Comparison of ENCODE assay signal across 19 cellular contexts in genomic region chr22:25131198-25131887, GRCh38.
DNase-seq lines count a peak whose midpoint lies in the region; TF ChIP-seq lines count a peak whose summit lies in the region.
"Had no signal": no experiment of that assay in that cellular context is flagged by ENCODE, and none has a peak within 500 bp of the region (broad histone marks: within the 10 kb centered on the region; RNA-seq: fewer than 3 reads in every experiment).

No MANE protein-coding gene starts in this region.

- peak overlapping the region; percentile 80 for H2AK5ac ChIP-seq in neuronal stem cell (ENCODE audit: low read depth, low read length)

- WGBS in neuronal stem cell (ENCODE audit: extremely low coverage in 2 of 2, insufficient read length in 2 of 2, insufficient replicate concordance in 1 of 2), 2 donors: no CpG with 5 or more reads among the region's 9 CpGs
- 83% methylated on average over 5 of the region's 9 CpGs for WGBS in SK-N-SH (ENCODE audit: low lambda C conversion rate)

- no peak overlapping the region for H3K4ac ChIP-seq in neuronal stem cell (ENCODE audit: low read length)

- peak overlapping the region; percentile 45 for H2BK15ac ChIP-seq in neuronal stem cell (ENCODE audit: low read length)

- POLR2A ChIA-PET in SK-N-SH (lab: Yijun Ruan, JAX): no interaction called here

- no peak overlapping the region for H4K91ac ChIP-seq in neuronal stem cell (ENCODE audit: low read depth, low read length, poor library complexity)

- TF ChIP-seq EP300 in SK-N-SH (IDR thresholded peaks at IDR 0.05; ENCODE audit: borderline replicate concordance in 1 of 2, low read depth in 1 of 2, low read length in 1 of 2): no peak

- H3K27me3 Mint-ChIP-seq in endothelial cell (ENCODE audit: unreplicated experiment): no peaks in the 10 kb centered on the region
- H3K27me3 Mint-ChIP-seq: activated naive CD8-positive, alpha-beta T cell had no signal

- H3K79me2 ChIP-seq in Karpas-422 (ENCODE audit: low read length) (no peaks in the 10 kb centered on the region), SK-N-SH (ENCODE audit: insufficient read depth) (no peaks in the 10 kb centered on the region)

- H3K9me3 Mint-ChIP-seq in endothelial cell (ENCODE audit: unreplicated experiment): no peaks in the 10 kb centered on the region
- H3K9me3 Mint-ChIP-seq: activated T-cell treated with anti-CD3 and anti-CD28 coated beads, Interleukin-2, amount 50 U/mL, for 4 hours; H9 had no signal

- no peak overlapping the region for H3K4me2 ChIP-seq in Karpas-422 (ENCODE audit: low read depth, low read length, poor library complexity, severe bottlenecking)
- no peak overlapping the region for H3K4me2 ChIP-seq in neuronal stem cell (ENCODE audit: insufficient read depth, low read length, poor library complexity, severe bottlenecking)
- no peak overlapping the region for H3K4me2 ChIP-seq in SK-N-SH

- DNase-seq in COLO668 (lab: John Stamatoyannopoulos, UW; ENCODE audit: unreplicated experiment) (peak; percentile 80), Karpas-422 (peak; percentile 42), endothelial cell (ENCODE audit: low spot score) (no peak), neuronal stem cell (ENCODE audit: low spot score) (no peak), SK-N-SH (no peak), HUDEP-2 (lab: John Stamatoyannopoulos, UW; ENCODE audit: unreplicated experiment in 76 of 76) (no peak), coronary artery (ENCODE audit: low spot score) (no peak)
- DNase-seq: activated CD4-positive, alpha-beta T cell treated with anti-CD3 and anti-CD28 coated beads, Interleukin-2, amount 50 U/mL, for 48 hours; activated T-cell treated with anti-CD3 and anti-CD28 coated beads, Interleukin-2, amount 50 U/mL, for 4 hours; brain microvascular endothelial cell; DMS79 treated with DMSO at 0.1 percent for 48 hours; H9; hippocampal formation; kidney glomerular epithelial cell; NCI-H1105; NCI-H2171 treated with DMSO at 0.1 percent for 48 hours; NK-92 treated with Interleukin-12 subunit alpha and Interleukin-12 subunit beta, amount 100 ng/mL, for 24 hours; stimulated activated CD4-positive, alpha-beta T cell treated with anti-CD3 and anti-CD28 coated beads, Interleukin-2, amount 100 ng/mL, for 24 hours had no signal

- peaks cover 29% of the 10 kb centered on the region for H3K4me1 Mint-ChIP-seq in endothelial cell (ENCODE audit: unreplicated experiment)

- H3K27ac ChIP-seq in Karpas-422 (ENCODE audit: low read length): no peak overlapping the region
- H3K27ac ChIP-seq in neuronal stem cell (replicated peaks; ENCODE audit: low read length): no peak overlapping the region
- no peak overlapping the region for H3K27ac ChIP-seq in SK-N-SH (ENCODE audit: low read depth in 2 of 2, low read length in 1 of 2)
- no peak overlapping the region for H3K27ac ChIP-seq in coronary artery
- H3K27ac ChIP-seq: brain microvascular endothelial cell had no signal

- H3K4me3 Mint-ChIP-seq in endothelial cell (ENCODE audit: unreplicated experiment): no peak overlapping the region
- H3K4me3 Mint-ChIP-seq: activated naive CD8-positive, alpha-beta T cell; activated T-cell treated with anti-CD3 and anti-CD28 coated beads, Interleukin-2, amount 50 U/mL, for 4 hours; H9 had no signal

- H3K27me3 ChIP-seq in Karpas-422 (ENCODE audit: low read length) (no peaks in the 10 kb centered on the region), neuronal stem cell (ENCODE audit: control insufficient read depth in 3 of 3, insufficient read depth in 3 of 3, low read depth in 1 of 3, low read length in 3 of 3) (no peaks in the 10 kb centered on the region), SK-N-SH (ENCODE audit: insufficient read depth) (no peaks in the 10 kb centered on the region)
- H3K27me3 ChIP-seq: brain microvascular endothelial cell had no signal

- peak overlapping the region; percentile 17 for H3K23ac ChIP-seq in neuronal stem cell (ENCODE audit: low read depth, low read length, poor library complexity)

- TF ChIP-seq CTCF in endothelial cell (IDR thresholded peaks at IDR 0.05; ENCODE audit: unreplicated experiment): no peak
- no peak for TF ChIP-seq CTCF in SK-N-SH (IDR thresholded peaks at IDR 0.05)
- no peak for TF ChIP-seq CTCF in coronary artery (IDR thresholded peaks at IDR 0.05)

- CTCF ChIA-PET in SK-N-SH (lab: Yijun Ruan, JAX): interaction anchor here (2.0 kb wide), 1 partner anchor 71 kb away, joined by 6 read pairs; no protein-coding TSS in a partner anchor

- H3K4me3 ChIP-seq in Karpas-422 (ENCODE audit: low read length) (no peak overlapping the region), neuronal stem cell (ENCODE audit: low read length in 2 of 2) (peak overlapping the region in 1 of 2 donors; percentile 5), SK-N-SH (ENCODE audit: low read depth in 2 of 2, low read length in 1 of 2) (no peak overlapping the region), coronary artery (no peak overlapping the region)

- H3K9me3 ChIP-seq in Karpas-422 (ENCODE audit: low read length) (no peaks in the 10 kb centered on the region), neuronal stem cell (replicated peaks in 1 of 2; ENCODE audit: control insufficient read depth in 2 of 2, insufficient read depth in 1 of 2, low read depth in 1 of 2, low read length in 2 of 2) (no peaks in the 10 kb centered on the region), SK-N-SH (no peaks in the 10 kb centered on the region)

- H2BK12ac ChIP-seq in neuronal stem cell (ENCODE audit: low read length): no peak overlapping the region

- no peaks in the 10 kb centered on the region for H3F3A ChIP-seq in SK-N-SH (replicated peaks; ENCODE audit: insufficient read depth)

- peaks cover 20% of the 10 kb centered on the region for H3K36me3 Mint-ChIP-seq in endothelial cell (ENCODE audit: low read depth, unreplicated experiment)
- H3K36me3 Mint-ChIP-seq: activated naive CD8-positive, alpha-beta T cell had no signal

- H2AFZ ChIP-seq in Karpas-422 (ENCODE audit: low read length) (no peak overlapping the region), neuronal stem cell (ENCODE audit: low read length) (no peak overlapping the region), SK-N-SH (ENCODE audit: low read depth) (no peak overlapping the region)

- peaks cover 4% of the 10 kb centered on the region for H3K79me1 ChIP-seq in neuronal stem cell (ENCODE audit: low read depth, low read length)

- H3K18ac ChIP-seq in neuronal stem cell (ENCODE audit: low read length): peak overlapping the region; percentile 61

- peak overlapping the region; percentile 48 for H3K27ac Mint-ChIP-seq in endothelial cell (ENCODE audit: unreplicated experiment)
- H3K27ac Mint-ChIP-seq: activated naive CD8-positive, alpha-beta T cell; H9 had no signal

- peak overlapping the region; percentile 82 for H3K14ac ChIP-seq in neuronal stem cell (ENCODE audit: low read length)

- H3K9ac ChIP-seq in Karpas-422 (ENCODE audit: low read length) (no peak overlapping the region), neuronal stem cell (ENCODE audit: low read depth, low read length, poor library complexity) (peak overlapping the region; percentile 27), SK-N-SH (no peak overlapping the region)

- H3K36me3 ChIP-seq in Karpas-422 (ENCODE audit: insufficient read depth, low read length): no peaks in the 10 kb centered on the region
- peaks cover 0 to 1% of the 10 kb centered on the region in 2 donors for H3K36me3 ChIP-seq in neuronal stem cell (replicated peaks in 1 of 2; ENCODE audit: control insufficient read depth in 2 of 2, insufficient read depth in 2 of 2, low read length in 2 of 2)
- no peaks in the 10 kb centered on the region for H3K36me3 ChIP-seq in SK-N-SH (replicated peaks in 1 of 2; ENCODE audit: control insufficient read depth in 1 of 2, insufficient read depth in 2 of 2, low read length in 1 of 2)
- H3K36me3 ChIP-seq: brain microvascular endothelial cell had no signal

- no peak overlapping the region for H2BK120ac ChIP-seq in neuronal stem cell (ENCODE audit: low read depth, low read length)

- no peak for TF ChIP-seq RAD21 in SK-N-SH (IDR thresholded peaks at IDR 0.05; ENCODE audit: low read length)

- H3K4me1 ChIP-seq in Karpas-422 (ENCODE audit: low read length) (no peaks in the 10 kb centered on the region; the same call in 1 of the 2 replicates), neuronal stem cell (ENCODE audit: control insufficient read depth in 2 of 2, insufficient read depth in 1 of 2, low read depth in 1 of 2, low read length in 2 of 2) (peaks cover 5 to 14% of the 10 kb centered on the region in 2 donors), SK-N-SH (ENCODE audit: control insufficient read depth in 1 of 2, insufficient read depth in 2 of 2, low read depth in 1 of 2, low read length in 1 of 2) (peaks cover 0 to 6% of the 10 kb centered on the region in 2 experiments; a peak in 1 of 4 replicates)

- no peaks in the 10 kb centered on the region for H4K20me1 ChIP-seq in Karpas-422 (ENCODE audit: insufficient read depth, low read depth, low read length)
- peaks cover 18% of the 10 kb centered on the region; the same call in 1 of the 2 replicates for H4K20me1 ChIP-seq in SK-N-SH (ENCODE audit: insufficient read depth)

- H3K9me2 ChIP-seq in Karpas-422 (replicated peaks; ENCODE audit: insufficient read depth, low read length) (no peaks in the 10 kb centered on the region), SK-N-SH (no peaks in the 10 kb centered on the region)

- H2BK5ac ChIP-seq in neuronal stem cell (ENCODE audit: low read length): no peak overlapping the region

- peak overlapping the region; percentile 66 for H4K8ac ChIP-seq in neuronal stem cell (ENCODE audit: low read depth, low read length)

TF ChIP-seq in SK-N-SH, 30 proteins besides CTCF, POLR2A, EP300 and RAD21 (continues in another document):
- TF ChIP-seq EZH2phosphoT487 (IDR thresholded peaks at IDR 0.05; ENCODE audit: borderline replicate concordance, low read depth): no peak
- no peak for TF ChIP-seq MAX (IDR thresholded peaks at IDR 0.05; ENCODE audit: low read depth)
- no peak for TF ChIP-seq IRF3 (IDR thresholded peaks at IDR 0.05; ENCODE audit: low read depth, low read length)
- no peak for TF ChIP-seq TEAD4 (IDR thresholded peaks at IDR 0.05; ENCODE audit: borderline replicate concordance, insufficient read depth)
- TF ChIP-seq MEF2A (IDR thresholded peaks at IDR 0.05; ENCODE audit: borderline replicate concordance, low read depth): no peak

Comparison
In these comparisons a context has a peak if more than half of its experiments do, and no peak if none do; other contexts are left out.
1. DNase-seq: peak in COLO668 (single experiment) and Karpas-422 (single experiment); none in endothelial cell (single experiment), neuronal stem cell (single experiment), SK-N-SH (single experiment), HUDEP-2 (0 of 76) and coronary artery (single experiment).